Comparison of ENCODE assay signal across 21 cellular contexts in the genomic region with DNA sequence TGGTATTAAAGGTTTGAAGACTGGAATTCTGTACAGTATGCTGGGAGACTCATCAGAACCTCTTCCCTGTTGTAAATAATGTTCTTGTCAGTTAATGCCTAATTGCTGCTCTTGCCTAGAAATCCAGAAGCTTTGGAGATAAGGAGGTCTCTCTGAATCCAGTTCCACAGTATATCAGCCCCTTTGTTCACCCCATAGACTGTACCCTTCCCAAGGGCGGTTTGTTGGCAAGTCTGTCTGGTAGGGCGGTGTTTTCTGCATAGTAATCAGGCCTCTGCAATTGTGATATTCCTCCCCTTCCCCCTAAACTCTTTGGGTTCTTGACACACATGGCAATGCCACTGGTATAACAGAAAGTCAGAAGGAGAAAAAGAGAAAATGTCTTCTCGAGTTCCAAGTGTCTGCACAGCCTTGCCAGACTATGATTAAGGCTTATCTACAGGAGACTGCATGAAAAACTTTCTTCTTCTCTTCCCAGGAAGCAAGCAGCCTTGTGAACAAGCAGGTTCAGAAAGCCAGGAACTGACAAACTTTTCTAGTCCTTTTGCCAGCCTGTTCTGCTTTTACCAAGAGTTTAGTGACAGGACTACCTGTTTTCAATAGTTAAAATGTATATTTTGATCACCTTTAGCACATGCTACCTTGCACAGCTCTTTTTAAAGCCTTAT. TPM values are rescaled to one million over a fixed set of nuclear protein-coding genes. Genes with fewer than 3 reads are reported as not detected.
DNase-seq lines count a peak whose midpoint lies in the region; ATAC-seq and TF ChIP-seq lines count a peak whose summit lies in the region.
"Had no signal": no experiment of that assay in that cellular context is flagged by ENCODE, and none has a peak within 500 bp of the region (broad histone marks: within the 10 kb centered on the region; RNA-seq: fewer than 3 reads in every experiment).

No MANE protein-coding gene starts in this region.

- H3K14ac ChIP-seq in neuronal stem cell (ENCODE audit: low read length) = no peak overlapping the region

- no peak overlapping the region for H2AFZ ChIP-seq in neuronal stem cell (ENCODE audit: low read length)

- CTCF ChIA-PET in GM10248 (lab: Yijun Ruan, JAX) = interaction anchor here (1.2 kb wide), 2 partner anchors 13 to 26 kb away, joined by 3 read pairs; no protein-coding TSS in a partner anchor

- no peak overlapping the region for H2BK12ac ChIP-seq in neuronal stem cell (ENCODE audit: low read length)

- no peak overlapping the region for H3K9ac ChIP-seq in neuronal stem cell (ENCODE audit: low read depth, low read length, poor library complexity)

- no peak overlapping the region for H3K4ac ChIP-seq in neuronal stem cell (ENCODE audit: low read length)

- H3K36me3 ChIP-seq in thoracic aorta = no peaks in the 10 kb centered on the region
- no peaks in the 10 kb centered on the region for H3K36me3 ChIP-seq in neuronal stem cell (replicated peaks in 1 of 2; ENCODE audit: control insufficient read depth in 2 of 2, insufficient read depth in 2 of 2, low read length in 2 of 2)

- no peaks in the 10 kb centered on the region for H3K79me1 ChIP-seq in neuronal stem cell (ENCODE audit: low read depth, low read length)

- no CpG with 5 or more reads among the region's 3 CpGs for WGBS in neuronal stem cell (ENCODE audit: extremely low coverage in 2 of 2, insufficient read length in 2 of 2, insufficient replicate concordance in 1 of 2), 2 donors

- no peak overlapping the region for H3K23ac ChIP-seq in neuronal stem cell (ENCODE audit: low read depth, low read length, poor library complexity)

- no peak overlapping the region for H2BK15ac ChIP-seq in neuronal stem cell (ENCODE audit: low read length)

- no peak overlapping the region for H4K91ac ChIP-seq in neuronal stem cell (ENCODE audit: low read depth, low read length, poor library complexity)

- no peak overlapping the region for H3K18ac ChIP-seq in neuronal stem cell (ENCODE audit: low read length)

- POLR2A ChIA-PET in GM10248 (lab: Yijun Ruan, JAX) = no interaction called here

- H3K4me3 ChIP-seq in coronary artery (no peak overlapping the region), thoracic aorta (no peak overlapping the region), neuronal stem cell (ENCODE audit: low read length in 2 of 2) (no peak overlapping the region)

- no peak overlapping the region for H2BK5ac ChIP-seq in neuronal stem cell (ENCODE audit: low read length)

- TF ChIP-seq CTCF in coronary artery (IDR thresholded peaks at IDR 0.05) (no peak), thoracic aorta (IDR thresholded peaks at IDR 0.05) (no peak), GM10248 (IDR thresholded peaks at IDR 0.05; ENCODE audit: control extremely low read depth, extremely low read depth, low read depth, missing control alignments) (no peak)

- H3K27me3 ChIP-seq in thoracic aorta (replicated peaks; ENCODE audit: insufficient read depth) = no peaks in the 10 kb centered on the region
- no peaks in the 10 kb centered on the region for H3K27me3 ChIP-seq in neuronal stem cell (ENCODE audit: control insufficient read depth in 3 of 3, insufficient read depth in 3 of 3, low read depth in 1 of 3, low read length in 3 of 3)

- DNase-seq in OCI-M1 (lab: John Stamatoyannopoulos, UW) (peak; percentile 69), coronary artery (ENCODE audit: low spot score) (no peak), kidney tubule cell (ENCODE audit: low spot score) (peak; percentile 30), thoracic aorta (ENCODE audit: low spot score) (no peak), GM10248 (ENCODE audit: extremely low spot score) (no peak), neuronal stem cell (ENCODE audit: low spot score) (no peak), mucosa of gallbladder (ENCODE audit: low spot score) (no peak)
- DNase-seq: activated CD4-positive, alpha-beta T cell treated with anti-CD3 and anti-CD28 coated beads, Interleukin-2, amount 50 U/mL, for 1 hour; activated CD8-positive, alpha-beta memory T cell treated with anti-CD3 and anti-CD28 coated beads, Interleukin-2, amount 50 U/mL, for 48 hours; CD4-positive, alpha-beta memory T cell; DMS79; effector memory CD4-positive, alpha-beta T cell; mammary epithelial cell; MV-4-11; naive thymus-derived CD8-positive, alpha-beta T cell; NCI-H2107; NCI-H510A; posterior cingulate gyrus; stimulated activated CD4-positive, alpha-beta T cell treated with anti-CD3 and anti-CD28 coated beads, Interleukin-4, amount 100 ng/mL, for 4 hours had no signal

- no peak overlapping the region for H2BK120ac ChIP-seq in neuronal stem cell (ENCODE audit: low read depth, low read length)

- ATAC-seq in thoracic aorta (ENCODE audit: insufficient number of reproducible peaks, low FRiP score, low read depth) = no peak
- ATAC-seq in GM18907 (IDR thresholded peaks at IDR 0.05; ENCODE audit: unreplicated experiment) = no peak
- ATAC-seq: HCT116; naive thymus-derived CD8-positive, alpha-beta T cell had no signal

- peak overlapping the region; percentile 33 for H3K27ac ChIP-seq in coronary artery
- peak overlapping the region; percentile 27 to 35 for H3K27ac ChIP-seq in thoracic aorta
- H3K27ac ChIP-seq in neuronal stem cell (replicated peaks; ENCODE audit: low read length) = no peak overlapping the region

- H3K4me2 ChIP-seq in neuronal stem cell (ENCODE audit: insufficient read depth, low read length, poor library complexity, severe bottlenecking) = no peak overlapping the region

- H2AK5ac ChIP-seq in neuronal stem cell (ENCODE audit: low read depth, low read length) = no peak overlapping the region

- no peak overlapping the region for H4K8ac ChIP-seq in neuronal stem cell (ENCODE audit: low read depth, low read length)

- H3K4me1 ChIP-seq in thoracic aorta (ENCODE audit: control insufficient read depth in 1 of 2, low read depth in 2 of 2) (peaks cover 73 to 88% of the 10 kb centered on the region in 2 donors), neuronal stem cell (ENCODE audit: control insufficient read depth in 2 of 2, insufficient read depth in 1 of 2, low read depth in 1 of 2, low read length in 2 of 2) (peaks cover 8 to 9% of the 10 kb centered on the region in 2 donors)

- H3K9me3 ChIP-seq in thoracic aorta (no peaks in the 10 kb centered on the region), neuronal stem cell (replicated peaks in 1 of 2; ENCODE audit: control insufficient read depth in 2 of 2, insufficient read depth in 1 of 2, low read depth in 1 of 2, low read length in 2 of 2) (no peaks in the 10 kb centered on the region)

RNA-seq across cellular contexts. Expression of gene FOXO3, which starts 45.5 kb away (rescaled TPM):
- total RNA-seq in thoracic aorta (100 to 1,000 TPM; 106 to 149 TPM), mucosa of gallbladder (71.4 TPM)
- 15.5 TPM for polyA plus RNA-seq in neuronal stem cell (2013, experiment 1 of 2)
- polyA plus RNA-seq in neuronal stem cell (2013, experiment 2 of 2) = 16.5 TPM

Comparison
In these comparisons a context has a peak if more than half of its experiments do, and no peak if none do; other contexts are left out.
1. DNase-seq: peak in OCI-M1 (single experiment) and kidney tubule cell (single experiment); none in coronary artery (single experiment), thoracic aorta (single experiment), GM10248 (single experiment), neuronal stem cell (single experiment) and mucosa of gallbladder (single experiment).